In genomic region chr14:89340782-89341181, GRCh38 we compare ENCODE assay signal across 17 cellular contexts.
A peak's percentile ranks its signal among the peaks of the same experiment; 100 is the strongest.
DNase-seq lines count a peak whose midpoint lies in the region; ATAC-seq and TF ChIP-seq lines count a peak whose summit lies in the region.
"Had no signal": no experiment of that assay in that cellular context is flagged by ENCODE, and none has a peak within 500 bp of the region (broad histone marks: within the 10 kb centered on the region; RNA-seq: fewer than 3 reads in every experiment).

No MANE protein-coding gene starts in this region.

- no peak for DNase-seq in natural killer cell treated with Interleukin-12 subunit alpha and Interleukin-12 subunit beta and Interleukin-15 and Interleukin-18, amount 100 ng/mL, for 72 hours (ENCODE audit: low spot score)
- DNase-seq in natural killer cell (no peak), nephron progenitor cell (no peak), H7 (no peak)
- no peak for DNase-seq in activated CD8-positive, alpha-beta memory T cell treated with anti-CD3 and anti-CD28 coated beads for 24 hours
- DNase-seq: dorsolateral prefrontal cortex, glutamatergic neuron, NCI-H2081, NCI-H524, PC-3, T1000 had no signal

- no peaks in the 10 kb centered on the region for H3K27me3 ChIP-seq in H7 (ENCODE audit: control insufficient read depth, insufficient read depth, low read length)
- H3K27me3 ChIP-seq: dorsolateral prefrontal cortex, esophagus muscularis mucosa, right atrium auricular region had no signal

- no peak overlapping the region for H3K4me3 ChIP-seq in H7 (ENCODE audit: insufficient read depth, low read depth, low read length)
- H3K4me3 ChIP-seq: dorsolateral prefrontal cortex, esophagus muscularis mucosa, right atrium auricular region had no signal

- H3K27ac Mint-ChIP-seq in natural killer cell treated with Interleukin-12 subunit alpha and Interleukin-12 subunit beta and Interleukin-15 and Interleukin-18, amount 100 ng/mL, for 72 hours, result peak overlapping the region; percentile 12 to 60
- H3K27ac Mint-ChIP-seq in natural killer cell (peak overlapping the region in 1 of 2 donors; percentile 38), brain (peak overlapping the region in 4 of 5 experiments; percentile 16 to 89 (median 62)), nephron progenitor cell (peak overlapping the region; percentile 81)
- H3K27ac Mint-ChIP-seq: activated naive CD4-positive, alpha-beta T cell treated with anti-CD3 and anti-CD28 coated beads, Interleukin-2, amount 50 U/mL, for 24 hours had no signal

- ATAC-seq in natural killer cell treated with Interleukin-12 subunit alpha and Interleukin-12 subunit beta and Interleukin-15 and Interleukin-18, amount 100 ng/mL, for 72 hours, result no peak
- ATAC-seq in natural killer cell (no peak), GM21737 (IDR thresholded peaks at IDR 0.05; ENCODE audit: unreplicated experiment) (no peak), GM19467 (IDR thresholded peaks at IDR 0.05; ENCODE audit: unreplicated experiment) (no peak)
- ATAC-seq: PC-3 had no signal

- intact Hi-C loops in natural killer cell (cut with micrococcal nuclease), result no loop called here

- H3K36me3 ChIP-seq in H7 (replicated peaks; ENCODE audit: control insufficient read depth, insufficient read depth, low read length), result peaks cover 2% of the 10 kb centered on the region; the same call in 1 of the 2 replicates
- H3K36me3 ChIP-seq: right atrium auricular region had no signal

- no peak overlapping the region for H3K4me3 Mint-ChIP-seq in natural killer cell treated with Interleukin-12 subunit alpha and Interleukin-12 subunit beta and Interleukin-15 and Interleukin-18, amount 100 ng/mL, for 72 hours
- no peak overlapping the region for H3K4me3 Mint-ChIP-seq in natural killer cell
- H3K4me3 Mint-ChIP-seq in brain, result peak overlapping the region in 1 of 5 experiments; percentile 20
- peak overlapping the region; percentile 4 for H3K4me3 Mint-ChIP-seq in nephron progenitor cell
- H3K4me3 Mint-ChIP-seq: activated naive CD4-positive, alpha-beta T cell treated with anti-CD3 and anti-CD28 coated beads, Interleukin-2, amount 50 U/mL, for 24 hours had no signal

- H3K27me3 Mint-ChIP-seq in natural killer cell treated with Interleukin-12 subunit alpha and Interleukin-12 subunit beta and Interleukin-15 and Interleukin-18, amount 100 ng/mL, for 72 hours, result no peaks in the 10 kb centered on the region
- no peaks in the 10 kb centered on the region for H3K27me3 Mint-ChIP-seq in natural killer cell (ENCODE audit: low read depth in 2 of 2)
- peaks cover 6% of the 10 kb centered on the region for H3K27me3 Mint-ChIP-seq in brain
- H3K27me3 Mint-ChIP-seq in nephron progenitor cell (ENCODE audit: low read depth, poor library complexity), result peaks cover 5% of the 10 kb centered on the region
- H3K27me3 Mint-ChIP-seq: activated naive CD4-positive, alpha-beta T cell treated with anti-CD3 and anti-CD28 coated beads, Interleukin-2, amount 50 U/mL, for 24 hours had no signal

- H3K9me3 Mint-ChIP-seq in natural killer cell treated with Interleukin-12 subunit alpha and Interleukin-12 subunit beta and Interleukin-15 and Interleukin-18, amount 100 ng/mL, for 72 hours, result no peaks in the 10 kb centered on the region
- H3K9me3 Mint-ChIP-seq in natural killer cell (no peaks in the 10 kb centered on the region), brain (peaks cover 0 to 5% (median 0%) of the 10 kb centered on the region in 5 experiments), nephron progenitor cell (no peaks in the 10 kb centered on the region)
- H3K9me3 Mint-ChIP-seq: activated naive CD4-positive, alpha-beta T cell treated with anti-CD3 and anti-CD28 coated beads, Interleukin-2, amount 50 U/mL, for 24 hours had no signal

- no peaks in the 10 kb centered on the region for H3K36me3 Mint-ChIP-seq in natural killer cell treated with Interleukin-12 subunit alpha and Interleukin-12 subunit beta and Interleukin-15 and Interleukin-18, amount 100 ng/mL, for 72 hours
- H3K36me3 Mint-ChIP-seq in natural killer cell (no peaks in the 10 kb centered on the region), brain (peaks cover 36% of the 10 kb centered on the region), nephron progenitor cell (ENCODE audit: low read depth) (peaks cover 24% of the 10 kb centered on the region)

- peaks cover 49% of the 10 kb centered on the region in 2 donors for H3K4me1 Mint-ChIP-seq in natural killer cell treated with Interleukin-12 subunit alpha and Interleukin-12 subunit beta and Interleukin-15 and Interleukin-18, amount 100 ng/mL, for 72 hours (ENCODE audit: low read depth in 2 of 2)
- H3K4me1 Mint-ChIP-seq in natural killer cell (peaks cover 63 to 71% of the 10 kb centered on the region in 2 donors), brain (peaks cover 95% of the 10 kb centered on the region), nephron progenitor cell (peaks cover 53% of the 10 kb centered on the region)

- TF ChIP-seq CTCF in natural killer cell (IDR thresholded peaks at IDR 0.05) (no peak), brain (conservative IDR thresholded peaks at IDR 0.05) (no peak), nephron progenitor cell (IDR thresholded peaks at IDR 0.05) (no peak)
